In the genomic region with DNA sequence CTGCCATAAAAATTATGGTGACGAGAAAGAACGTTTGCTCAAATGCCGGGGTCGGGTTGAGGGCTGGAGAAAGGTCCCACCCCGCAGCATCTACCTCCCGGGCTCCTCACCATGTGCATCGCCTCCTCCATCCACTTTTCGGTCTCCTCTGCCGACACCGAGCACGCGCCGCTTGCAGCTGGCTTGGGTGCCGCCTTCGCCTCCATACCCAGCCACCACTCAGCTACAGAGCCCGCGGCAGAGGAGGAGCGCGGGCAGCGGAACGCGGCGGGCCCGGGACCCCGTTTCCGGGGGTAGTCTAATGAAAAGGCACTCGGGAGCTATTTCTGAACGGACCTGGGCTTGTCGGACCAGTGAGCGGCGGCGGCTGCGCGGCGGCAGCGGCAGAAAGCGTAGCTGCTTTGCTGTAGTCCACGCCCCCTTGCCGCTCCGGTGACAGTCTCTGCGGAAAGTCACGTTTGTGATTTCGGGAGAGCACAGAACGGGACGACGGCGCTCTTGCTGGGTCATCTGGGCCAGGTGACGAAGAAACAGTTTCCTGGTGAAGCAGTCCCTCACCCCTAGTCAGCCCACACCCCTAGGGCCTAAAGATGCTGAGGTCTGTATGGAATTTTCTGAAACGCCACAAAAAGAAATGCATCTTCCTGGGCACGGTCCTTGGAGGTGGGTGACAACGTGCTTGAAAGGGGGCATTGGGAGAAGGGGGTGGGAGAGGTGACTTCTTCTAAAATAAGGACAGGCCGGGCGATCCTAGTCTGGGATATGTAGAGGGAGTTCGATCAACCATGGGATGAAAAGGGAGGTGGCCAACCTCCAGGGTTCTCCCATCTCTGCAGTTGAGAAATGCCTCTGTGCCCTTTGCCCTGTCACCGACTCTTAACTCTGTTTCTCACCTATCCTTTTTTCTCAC, we compare ENCODE assay signal across 8 cellular contexts. TPM values are rescaled to one million over a fixed set of nuclear protein-coding genes. Genes with fewer than 3 reads are reported as not detected.
DNase-seq lines count a peak whose midpoint lies in the region; ATAC-seq, FAIRE-seq and TF ChIP-seq lines count a peak whose summit lies in the region.

A gene (minus strand): TSS at position 243 of the 910 bp plus-strand sequence. CDS start 37 bp downstream, at position 206.
A gene with protein sequence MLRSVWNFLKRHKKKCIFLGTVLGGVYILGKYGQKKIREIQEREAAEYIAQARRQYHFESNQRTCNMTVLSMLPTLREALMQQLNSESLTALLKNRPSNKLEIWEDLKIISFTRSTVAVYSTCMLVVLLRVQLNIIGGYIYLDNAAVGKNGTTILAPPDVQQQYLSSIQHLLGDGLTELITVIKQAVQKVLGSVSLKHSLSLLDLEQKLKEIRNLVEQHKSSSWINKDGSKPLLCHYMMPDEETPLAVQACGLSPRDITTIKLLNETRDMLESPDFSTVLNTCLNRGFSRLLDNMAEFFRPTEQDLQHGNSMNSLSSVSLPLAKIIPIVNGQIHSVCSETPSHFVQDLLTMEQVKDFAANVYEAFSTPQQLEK (plus strand): TSS at position 353 of the 910 bp plus-strand sequence. CDS start 238 bp downstream, at position 591.

- H3K4me3 ChIP-seq in DOHH2 (ENCODE audit: low read length) (peak within 1 kb of the TSS; percentile 90), GM23248 (peak within 1 kb of the TSS; percentile 87), Karpas-422 (ENCODE audit: low read length) (peak within 1 kb of the TSS; percentile 87), esophagus squamous epithelium (peak within 1 kb of the TSS; percentile 50 to 80 (median 76))

- no peak for TF ChIP-seq CTCF in DOHH2 (IDR thresholded peaks at IDR 0.05; ENCODE audit: low read depth, low read length, poor library complexity, severe bottlenecking)
- TF ChIP-seq CTCF in esophagus squamous epithelium (IDR thresholded peaks at IDR 0.05) = peak in 1 of 6 experiments; percentile 4

- H3K27me3 ChIP-seq in DOHH2 (ENCODE audit: control insufficient read depth, low read length) = no peaks in the 10 kb centered on the region
- H3K27me3 ChIP-seq in GM23248 (replicated peaks; ENCODE audit: insufficient read depth) = no peaks in the 10 kb centered on the region
- no peaks in the 10 kb centered on the region for H3K27me3 ChIP-seq in Karpas-422 (ENCODE audit: low read length)
- H3K27me3 ChIP-seq in esophagus squamous epithelium = no peaks in the 10 kb centered on the region

- peak in 2 of 4 donors; percentile 19 to 76 for TF ChIP-seq POLR2A in esophagus squamous epithelium (IDR thresholded peaks at IDR 0.05)

- peak; percentile 98 for ATAC-seq in activated T-cell treated with anti-CD3 and anti-CD28 coated beads, Interleukin-2, amount 50 U/mL, for 72 hours (replicated peaks in 1 of 2)

- H2AFZ ChIP-seq in GM23248 (peak within 1 kb of the TSS; percentile 99), Karpas-422 (ENCODE audit: low read length) (peak within 1 kb of the TSS; percentile 96)

- 1 to 2% methylated on average over 54 to 55 of the region's 55 CpGs for WGBS in GM23248 (ENCODE audit: low coverage in 1 of 2, low lambda C conversion rate in 2 of 2, missing lambda C conversion rate in 2 of 2), 2 experiments
- WGBS in esophagus squamous epithelium, 2 donors = 0 to 2% methylated on average over 14 to 17 of the region's 55 CpGs

- no peaks in the 10 kb centered on the region for H3K9me3 ChIP-seq in DOHH2 (ENCODE audit: control insufficient read depth, insufficient read depth, low read length)
- H3K9me3 ChIP-seq in GM23248 (ENCODE audit: low read depth) = no peaks in the 10 kb centered on the region
- no peaks in the 10 kb centered on the region for H3K9me3 ChIP-seq in Karpas-422 (ENCODE audit: low read length)
- H3K9me3 ChIP-seq in esophagus squamous epithelium = no peaks in the 10 kb centered on the region

- peak within 1 kb of the TSS; percentile 96 to 99 for H3K4me3 Mint-ChIP-seq in activated T-cell treated with anti-CD3 and anti-CD28 coated beads, Interleukin-2, amount 50 U/mL, for 72 hours

- H3K9me3 Mint-ChIP-seq in activated T-cell treated with anti-CD3 and anti-CD28 coated beads, Interleukin-2, amount 50 U/mL, for 72 hours = no peaks in the 10 kb centered on the region

- H3K9me2 ChIP-seq in DOHH2 (replicated peaks; ENCODE audit: control insufficient read depth, low read length) (no peaks in the 10 kb centered on the region), GM23248 (ENCODE audit: insufficient read depth) (no peaks in the 10 kb centered on the region), Karpas-422 (replicated peaks; ENCODE audit: insufficient read depth, low read length) (no peaks in the 10 kb centered on the region)

- in situ Hi-C loops in GM23248 (cut with MboI) = no loop called here

- peaks cover 39% of the 10 kb centered on the region for H3K4me1 Mint-ChIP-seq in activated T-cell treated with anti-CD3 and anti-CD28 coated beads, Interleukin-2, amount 50 U/mL, for 72 hours (ENCODE audit: low read depth)

- H3K9ac ChIP-seq in GM23248 (peak within 1 kb of the TSS; percentile 91), Karpas-422 (ENCODE audit: low read length) (peak within 1 kb of the TSS; percentile 90)

- peak within 1 kb of the TSS; percentile 53 for H3K27ac ChIP-seq in DOHH2 (ENCODE audit: low read depth, low read length)
- H3K27ac ChIP-seq in GM23248 = peak within 1 kb of the TSS; percentile 72
- H3K27ac ChIP-seq in Karpas-422 (ENCODE audit: low read length) = peak within 1 kb of the TSS; percentile 76
- H3K27ac ChIP-seq in esophagus squamous epithelium = peak within 1 kb of the TSS; percentile 72 to 90 (median 85)

- H3K4me2 ChIP-seq in DOHH2 (ENCODE audit: low read length) (peak within 1 kb of the TSS; percentile 68), GM23248 (ENCODE audit: unreplicated experiment) (peak within 1 kb of the TSS; percentile 95), Karpas-422 (ENCODE audit: low read depth, low read length, poor library complexity, severe bottlenecking) (peak within 1 kb of the TSS; percentile 93)

- intact Hi-C loops in esophagus squamous epithelium (cut with DNase I) = no loop called here

- H3K4me1 ChIP-seq in DOHH2 (ENCODE audit: control insufficient read depth, low read length) = peaks cover 32% of the 10 kb centered on the region
- H3K4me1 ChIP-seq in GM23248 (ENCODE audit: insufficient read depth) = peaks cover 15% of the 10 kb centered on the region
- H3K4me1 ChIP-seq in Karpas-422 (ENCODE audit: low read length) = peaks cover 56% of the 10 kb centered on the region
- H3K4me1 ChIP-seq in esophagus squamous epithelium = peaks cover 0 to 46% (median 13%) of the 10 kb centered on the region in 3 donors

- H3K79me2 ChIP-seq in DOHH2 (ENCODE audit: control insufficient read depth, low read length) (peaks cover 84% of the 10 kb centered on the region), GM23248 (ENCODE audit: insufficient read depth) (peaks cover 68% of the 10 kb centered on the region), Karpas-422 (ENCODE audit: low read length) (peaks cover 92% of the 10 kb centered on the region)

- 0 out of 2 replicates have a peak, but pooled peaks cover 4% of the 10 kb centered on the region for H4K20me1 ChIP-seq in DOHH2 (ENCODE audit: control insufficient read depth, insufficient read depth, low read depth, low read length)
- H4K20me1 ChIP-seq in GM23248 (ENCODE audit: insufficient read depth) = no peaks in the 10 kb centered on the region
- no peaks in the 10 kb centered on the region for H4K20me1 ChIP-seq in Karpas-422 (ENCODE audit: insufficient read depth, low read depth, low read length)

- DNase-seq in GM23248 (peak; percentile 97), Karpas-422 (peak; percentile 98), RCC 7860 (ENCODE audit: low spot score) (peak; percentile 86), esophagus squamous epithelium (lab: John Stamatoyannopoulos, UW) (peak; percentile 67), myocyte (ENCODE audit: low read depth) (peak; percentile 94)
- DNase-seq in activated T-cell treated with anti-CD3 and anti-CD28 coated beads, Interleukin-2, amount 50 U/mL, for 72 hours = peak; percentile 96
- DNase-seq in stimulated activated CD8-positive, alpha-beta memory T cell treated with anti-CD3 and anti-CD28 coated beads, Interleukin-7, amount 100 ng/mL, for 4 hours (ENCODE audit: low read depth in 2 of 2) = peak; percentile 85 to 91

- H3K36me3 ChIP-seq in DOHH2 (ENCODE audit: control insufficient read depth, low read length) (peaks cover 11% of the 10 kb centered on the region; the same call in 1 of the 2 replicates), GM23248 (ENCODE audit: low read depth) (no peaks in the 10 kb centered on the region), Karpas-422 (ENCODE audit: insufficient read depth, low read length) (no peaks in the 10 kb centered on the region), esophagus squamous epithelium (peaks cover 0 to 7% (median 0%) of the 10 kb centered on the region in 3 donors)

- H3K27me3 Mint-ChIP-seq in activated T-cell treated with anti-CD3 and anti-CD28 coated beads, Interleukin-2, amount 50 U/mL, for 72 hours (ENCODE audit: low read depth) = no peaks in the 10 kb centered on the region

- H3K27ac Mint-ChIP-seq in activated T-cell treated with anti-CD3 and anti-CD28 coated beads, Interleukin-2, amount 50 U/mL, for 72 hours = peak within 1 kb of the TSS; percentile 96

- peaks cover 2 to 6% of the 10 kb centered on the region in 2 donors for H3K36me3 Mint-ChIP-seq in activated T-cell treated with anti-CD3 and anti-CD28 coated beads, Interleukin-2, amount 50 U/mL, for 72 hours (ENCODE audit: insufficient read depth in 2 of 2)

- peaks cover 5% of the 10 kb centered on the region; the same call in 1 of the 2 replicates for H3F3A ChIP-seq in DOHH2 (ENCODE audit: control insufficient read depth, insufficient read depth)
- H3F3A ChIP-seq in GM23248 (ENCODE audit: insufficient read depth) = no peaks in the 10 kb centered on the region

- FAIRE-seq in RCC 7860 (lab: Jason Lieb, UNC) = peak; percentile 30

RNA-seq across cellular contexts. Expression of the first gene that starts in this region (rescaled TPM):
- 3.2 and 3.4 TPM in 2 replicates for total RNA-seq in GM23248 (2014; rRNA removed; shearing (Covaris generic))
- 3.7 and 4.2 TPM in 2 replicates for polyA plus RNA-seq in GM23248 (2016; fragmentation: Nextera tagmentation; extraction: Ambion mirVana)
- total RNA-seq in Karpas-422 (2014; rRNA removed; shearing (Covaris generic); ENCODE audit: low replicate concordance) = 18.7 and 21.3 TPM in 2 replicates
- total RNA-seq in activated T-cell treated with anti-CD3 and anti-CD28 coated beads, Interleukin-2, amount 50 U/mL, for 72 hours = 10 to 100 TPM; 27.3 to 29.0 TPM
- total RNA-seq in esophagus squamous epithelium (10 to 100 TPM in 1 of 4 donors, 1 to 10 TPM in 3; 3.5 to 12.0 (median 6.7) TPM), myocyte (5.5 and 7.0 TPM in 2 replicates)
- polyA plus RNA-seq in myocyte (2012) = 2.9 TPM

RNA-seq across cellular contexts. Expression of the second gene that starts in this region (rescaled TPM):
- 15.0 and 20.1 TPM in 2 replicates for total RNA-seq in GM23248 (2014; rRNA removed; shearing (Covaris generic))
- 32.8 and 35.0 TPM in 2 replicates for polyA plus RNA-seq in GM23248 (2016; fragmentation: Nextera tagmentation; extraction: Ambion mirVana)
- 17.7 and 38.0 TPM in 2 replicates for total RNA-seq in Karpas-422 (2014; rRNA removed; shearing (Covaris generic); ENCODE audit: low replicate concordance)
- total RNA-seq in activated T-cell treated with anti-CD3 and anti-CD28 coated beads, Interleukin-2, amount 50 U/mL, for 72 hours = 10 to 100 TPM; 24.0 to 24.3 TPM
- total RNA-seq in esophagus squamous epithelium = 10 to 100 TPM; 17.6 to 27.9 (median 22.3) TPM
- total RNA-seq in myocyte = 13.3 and 15.7 TPM in 2 replicates
- 15.1 TPM for polyA plus RNA-seq in myocyte (2012)

Comparison
In these comparisons a context has a peak if more than half of its experiments do, and no peak if none do; other contexts are left out.
1. Peak in every context shown above with its lines: DNase-seq, ATAC-seq, H3K4me3 ChIP-seq and H3K27ac ChIP-seq.